Comparison of ENCODE assay signal across 10 cellular contexts in the genomic region with DNA sequence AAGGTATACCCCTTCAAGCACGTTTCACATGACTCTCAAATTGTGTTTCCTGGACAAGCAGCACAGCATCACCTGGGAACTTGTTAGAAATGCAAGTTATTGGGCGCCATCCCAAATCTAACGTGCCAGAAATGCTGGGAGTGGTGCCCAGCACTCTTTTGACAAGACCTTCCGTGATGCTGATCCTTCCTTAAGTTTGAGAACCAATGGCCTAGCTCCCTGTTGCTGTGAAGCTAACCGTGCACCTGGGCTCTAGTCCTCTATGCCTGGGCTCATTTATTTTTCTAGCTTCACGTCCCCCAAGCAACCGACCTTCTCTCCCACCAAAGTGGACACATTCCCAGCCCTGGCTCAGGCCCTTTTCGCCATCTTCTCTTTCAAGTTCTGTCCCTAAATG. TPM values are rescaled to one million over a fixed set of nuclear protein-coding genes. Genes with fewer than 3 reads are reported as not detected.
DNase-seq lines count a peak whose midpoint lies in the region; ATAC-seq and TF ChIP-seq lines count a peak whose summit lies in the region.
"Had no signal": no experiment of that assay in that cellular context is flagged by ENCODE, and none has a peak within 500 bp of the region (broad histone marks: within the 10 kb centered on the region; RNA-seq: fewer than 3 reads in every experiment).

No MANE protein-coding gene starts in this region.

- TF ChIP-seq CTCF in ascending aorta (IDR thresholded peaks at IDR 0.05) (no peak), tibial nerve (IDR thresholded peaks at IDR 0.05) (no peak)

- no peaks in the 10 kb centered on the region for H3K27me3 Mint-ChIP-seq in activated naive CD4-positive, alpha-beta T cell treated with anti-CD3 and anti-CD28 coated beads for 36 hours (ENCODE audit: low read depth)
- H3K27me3 Mint-ChIP-seq in memory B cell = no peaks in the 10 kb centered on the region

- peaks cover 3 to 19% of the 10 kb centered on the region in 2 donors for H3K36me3 ChIP-seq in ascending aorta
- peaks cover 0 to 43% (median 0%) of the 10 kb centered on the region in 3 donors for H3K36me3 ChIP-seq in tibial nerve

- H3K27me3 ChIP-seq in ascending aorta (no peaks in the 10 kb centered on the region), tibial nerve (no peaks in the 10 kb centered on the region)

- peaks cover 38% of the 10 kb centered on the region for H3K36me3 Mint-ChIP-seq in activated naive CD4-positive, alpha-beta T cell treated with anti-CD3 and anti-CD28 coated beads for 36 hours (ENCODE audit: low read depth)
- peaks cover 16% of the 10 kb centered on the region for H3K36me3 Mint-ChIP-seq in memory B cell

- 44 to 51% methylated on average over 8 of the region's 8 CpGs for WGBS in tibial nerve, 2 donors

- H3K4me3 ChIP-seq in ascending aorta (peak overlapping the region; percentile 62 to 70), tibial nerve (peak overlapping the region; percentile 38 to 72 (median 62))

- peaks cover 37% of the 10 kb centered on the region for H3K4me1 Mint-ChIP-seq in activated naive CD4-positive, alpha-beta T cell treated with anti-CD3 and anti-CD28 coated beads for 36 hours (ENCODE audit: low read depth)
- H3K4me1 Mint-ChIP-seq in memory B cell = peaks cover 24% of the 10 kb centered on the region

- no peak overlapping the region for H3K27ac Mint-ChIP-seq in activated naive CD4-positive, alpha-beta T cell treated with anti-CD3 and anti-CD28 coated beads for 36 hours
- H3K27ac Mint-ChIP-seq in memory B cell = no peak overlapping the region

- intact Hi-C loops in activated naive CD4-positive, alpha-beta T cell treated with anti-CD3 and anti-CD28 coated beads for 36 hours (cut with micrococcal nuclease) = loop anchor here (1.0 to 2.0 kb wide), 4 partner anchors 8 to 63 kb away; a partner anchor contains a TSS
- intact Hi-C loops in ascending aorta (cut with DNase I) = no loop called here

- peak overlapping the region; percentile 62 for H3K4me3 Mint-ChIP-seq in activated naive CD4-positive, alpha-beta T cell treated with anti-CD3 and anti-CD28 coated beads for 36 hours
- peak overlapping the region; percentile 66 for H3K4me3 Mint-ChIP-seq in memory B cell

- CTCF ChIA-PET in activated naive CD4-positive, alpha-beta T cell treated with anti-CD3 and anti-CD28 coated beads for 36 hours (lab: Charles Lee) = interaction anchor here (1.9 to 3.9 kb wide), 3 partner anchors 8 to 228 kb away, joined by 5 to 28 read pairs (median 9); a partner anchor contains a TSS

- H3K9me3 ChIP-seq in ascending aorta (no peaks in the 10 kb centered on the region), tibial nerve (no peaks in the 10 kb centered on the region)

- no peak for TF ChIP-seq POLR2A in tibial nerve (IDR thresholded peaks at IDR 0.05)

- no peak for DNase-seq in activated naive CD4-positive, alpha-beta T cell treated with anti-CD3 and anti-CD28 coated beads for 36 hours
- DNase-seq in activated naive CD4-positive, alpha-beta T cell treated with anti-CD3 and anti-CD28 coated beads, Interleukin-2, amount 50 U/mL, for 16 hours = no peak
- DNase-seq in ascending aorta (ENCODE audit: low spot score in 2 of 2) = no peak
- DNase-seq in memory B cell (ENCODE audit: low spot score in 2 of 2) = no peak
- DNase-seq in tibial nerve (ENCODE audit: low spot score in 2 of 2) = no peak
- DNase-seq in NCI-H146 (lab: John Stamatoyannopoulos, UW) = no peak
- DNase-seq: cerebellar nuclear complex, EL had no signal

- no peak for TF ChIP-seq EP300 in tibial nerve (IDR thresholded peaks at IDR 0.05)

- H3K9me3 Mint-ChIP-seq in activated naive CD4-positive, alpha-beta T cell treated with anti-CD3 and anti-CD28 coated beads for 36 hours = no peaks in the 10 kb centered on the region
- H3K9me3 Mint-ChIP-seq in memory B cell = no peaks in the 10 kb centered on the region

- H3K4me1 ChIP-seq in ascending aorta (peaks cover 8 to 17% of the 10 kb centered on the region in 2 donors), tibial nerve (peaks cover 0 to 36% (median 22%) of the 10 kb centered on the region in 4 donors)

- ATAC-seq in memory B cell (ENCODE audit: low read depth) (no peak), GM18520 (IDR thresholded peaks at IDR 0.05; ENCODE audit: unreplicated experiment) (no peak), HG03571 (IDR thresholded peaks at IDR 0.05; ENCODE audit: unreplicated experiment) (no peak)

- peak overlapping the region; percentile 37 to 46 for H3K27ac ChIP-seq in ascending aorta
- peak overlapping the region in 3 of 4 donors; percentile 38 to 66 (median 46) for H3K27ac ChIP-seq in tibial nerve

RNA-seq across cellular contexts. Expression of a gene that starts 4.3 kb away (rescaled TPM):
- total RNA-seq in activated naive CD4-positive, alpha-beta T cell treated with anti-CD3 and anti-CD28 coated beads for 36 hours = under 1 TPM; 0.74 to 0.79 TPM
- total RNA-seq in ascending aorta (not detected), tibial nerve (under 1 TPM in 2 of 4 donors, not detected in 2; 0.21 to 0.98 TPM)

RNA-seq across cellular contexts. Expression of a gene that starts 8.4 kb away (rescaled TPM):
- total RNA-seq in activated naive CD4-positive, alpha-beta T cell treated with anti-CD3 and anti-CD28 coated beads for 36 hours = 1,000 to 10,000 TPM; 3,619 to 3,772 TPM
- total RNA-seq in ascending aorta = 1,693 TPM
- total RNA-seq in tibial nerve = 1,000 to 10,000 TPM; 2,048 to 2,345 (median 2,235) TPM

RNA-seq across cellular contexts. Expression of a gene that starts 16.5 kb away (rescaled TPM):
- 10 to 100 TPM; 44.2 to 46.7 TPM for total RNA-seq in activated naive CD4-positive, alpha-beta T cell treated with anti-CD3 and anti-CD28 coated beads for 36 hours
- 107 TPM for total RNA-seq in ascending aorta
- 10 to 100 TPM; 10.6 to 29.3 (median 26.3) TPM for total RNA-seq in tibial nerve

RNA-seq across cellular contexts. Expression of a gene that starts 23.5 kb away (rescaled TPM):
- total RNA-seq in activated naive CD4-positive, alpha-beta T cell treated with anti-CD3 and anti-CD28 coated beads for 36 hours = under 1 TPM; 0.62 to 0.67 TPM
- not detected for total RNA-seq in ascending aorta
- 1 to 10 TPM in 2 of 4 donors, not detected in 2; 2.5 to 3.3 TPM for total RNA-seq in tibial nerve

RNA-seq across cellular contexts. Expression of a gene that starts 24.6 kb away (rescaled TPM):
- total RNA-seq in activated naive CD4-positive, alpha-beta T cell treated with anti-CD3 and anti-CD28 coated beads for 36 hours = 1 to 10 TPM; 5.9 to 6.7 TPM
- total RNA-seq in ascending aorta (15.1 TPM), tibial nerve (10 to 100 TPM; 14.9 to 50.0 (median 25.5) TPM)
